Comparison of ENCODE assay signal across 10 cellular contexts in the genomic region with DNA sequence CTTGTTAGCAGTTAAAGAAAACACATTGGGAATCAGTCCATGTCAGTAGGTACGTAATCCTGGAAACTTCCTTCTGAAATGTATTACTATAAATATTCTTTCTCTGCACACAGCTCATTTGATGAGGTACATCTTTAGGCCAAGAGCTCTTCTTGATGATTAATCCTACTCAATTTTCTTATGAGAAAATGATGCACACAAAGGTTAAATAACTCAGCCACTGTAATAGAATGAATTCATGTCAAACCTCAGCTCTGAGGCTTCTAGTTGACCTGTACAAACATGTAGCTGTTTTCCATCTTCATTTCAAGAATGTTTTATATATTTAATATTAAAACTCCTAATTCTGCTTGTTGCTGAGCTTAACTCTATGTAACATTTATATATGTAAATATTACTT. TPM values are rescaled to one million over a fixed set of nuclear protein-coding genes. Genes with fewer than 3 reads are reported as not detected.
"Had no signal": no experiment of that assay in that cellular context is flagged by ENCODE, and none has a peak within 500 bp of the region (broad histone marks: within the 10 kb centered on the region; RNA-seq: fewer than 3 reads in every experiment).

No MANE protein-coding gene starts in this region.

- H3K36me3 ChIP-seq: HAP-1 had no signal

- H3K9me3 ChIP-seq: HAP-1 had no signal

- H3K27ac ChIP-seq: GM23248 had no signal

- H3K9ac ChIP-seq: GM23248 had no signal

- ATAC-seq: HCT116 had no signal

- H3K4me3 ChIP-seq: GM23248, HAP-1 had no signal

- H3K4me1 ChIP-seq: HAP-1 had no signal

- H2AFZ ChIP-seq: GM23248 had no signal

- DNase-seq: GM23248, GOT3, H7, HFFc6, KBM-7 had no signal

- FAIRE-seq: HTR-8/SVneo had no signal

RNA-seq across cellular contexts. Expression of a gene that starts 12.2 kb away (rescaled TPM):
- total RNA-seq: HT-29 had no signal
- polyA plus RNA-seq: IgD-negative memory B cell had no signal
